ENCODE assay signal across 1 cellular context in the genomic region with DNA sequence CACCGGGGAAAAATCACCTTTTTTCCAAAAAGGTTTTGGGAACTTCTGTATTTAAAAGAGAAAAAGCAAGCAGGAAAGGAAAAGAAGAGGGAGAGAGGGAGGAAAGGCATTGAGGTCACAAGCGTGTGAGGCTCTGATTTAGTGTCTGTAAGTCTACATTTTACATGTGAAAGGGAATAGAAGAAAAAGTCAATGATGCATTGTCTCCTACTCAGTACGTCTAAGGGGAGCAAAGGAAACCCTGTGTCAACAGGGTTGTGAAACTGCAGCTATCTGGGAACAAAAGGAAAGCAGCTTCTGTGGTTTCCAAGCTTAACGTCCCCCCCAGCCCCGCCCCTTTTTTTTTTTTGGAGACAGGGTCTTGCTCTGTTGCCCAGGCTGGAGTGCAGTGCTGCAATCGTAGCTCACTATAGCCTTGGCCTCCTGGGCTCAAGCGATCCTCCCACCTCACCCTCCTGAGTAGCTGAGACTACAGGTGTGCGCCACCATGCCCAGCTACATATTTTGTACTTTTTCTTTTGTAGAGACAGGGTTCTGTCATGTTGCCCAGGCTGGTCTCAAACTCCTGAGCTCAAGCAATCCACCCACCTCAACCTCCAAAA.
A peak's percentile ranks its signal among the peaks of the same experiment; 100 is the strongest.
TF ChIP-seq lines count a peak whose summit lies in the region.

No MANE protein-coding gene starts in this region.

TF ChIP-seq in H1, 55 proteins besides CTCF, POLR2A, EP300 and RAD21:
- TF ChIP-seq CTBP2 (IDR thresholded peaks at IDR 0.05; ENCODE audit: borderline replicate concordance, insufficient read depth, insufficient read length, low read length) (no peak), CEBPB (IDR thresholded peaks at IDR 0.05; ENCODE audit: low read depth, low read length) (peak; percentile 57; the same call in 1 of the 2 replicates), KDM1A (IDR thresholded peaks at IDR 0.05; ENCODE audit: borderline replicate concordance, low read length) (peak; percentile 46; the same call in 1 of the 2 replicates), EZH2 (IDR thresholded peaks at IDR 0.05; ENCODE audit: low read depth, low read length, severe bottlenecking) (no peak), EGR1 (IDR thresholded peaks at IDR 0.05; ENCODE audit: borderline replicate concordance, low read depth, low read length) (no peak)
